Comparison of ENCODE assay signal across 22 cellular contexts in the genomic region with DNA sequence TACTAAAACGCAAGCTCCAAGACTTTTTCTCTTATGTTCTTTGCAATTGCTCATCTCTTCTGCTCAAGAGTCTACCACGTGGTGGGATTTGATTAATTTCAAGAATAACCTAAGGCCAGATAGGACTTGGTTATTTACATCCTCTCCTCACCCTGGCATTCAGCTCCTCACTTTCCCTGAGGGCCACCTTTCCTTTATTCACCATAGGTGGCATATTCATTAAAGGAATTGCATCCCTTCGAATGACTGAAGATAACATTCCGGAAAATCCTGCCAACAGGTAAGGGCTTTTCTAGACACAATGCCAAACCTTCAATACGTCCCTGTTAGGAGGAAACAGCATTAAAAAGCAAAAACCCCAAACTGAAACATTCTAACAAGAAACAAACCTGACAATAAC.
A peak's percentile ranks its signal among the peaks of the same experiment; 100 is the strongest.
DNase-seq lines count a peak whose midpoint lies in the region; ATAC-seq, FAIRE-seq and TF ChIP-seq lines count a peak whose summit lies in the region.
"Had no signal": no experiment of that assay in that cellular context is flagged by ENCODE, and none has a peak within 500 bp of the region (broad histone marks: within the 10 kb centered on the region; RNA-seq: fewer than 3 reads in every experiment).

No MANE protein-coding gene starts in this region.

- H2BK5ac ChIP-seq in H1 (ENCODE audit: low read depth, low read length) (no peak overlapping the region), neuronal stem cell (ENCODE audit: low read length) (no peak overlapping the region)

- H3K27ac ChIP-seq in GM23338 (ENCODE audit: low read depth) (peak overlapping the region; percentile 60), H1 (ENCODE audit: low read depth, low read length) (no peak overlapping the region), neuronal stem cell (replicated peaks; ENCODE audit: low read length) (no peak overlapping the region), uterus (no peak overlapping the region)
- H3K27ac ChIP-seq: 22Rv1, BLaER1, C4-2B had no signal

- H4K20me1 ChIP-seq in GM23338 (replicated peaks; ENCODE audit: insufficient read depth): no peaks in the 10 kb centered on the region
- H4K20me1 ChIP-seq in H1 (replicated peaks in 1 of 2; ENCODE audit: control insufficient read depth in 1 of 2, insufficient read depth in 2 of 2, low read length in 2 of 2): no peaks in the 10 kb centered on the region
- H4K20me1 ChIP-seq: BLaER1 had no signal

- no peak overlapping the region for H4K8ac ChIP-seq in H1 (ENCODE audit: extremely low read depth, insufficient read depth, low read length)
- H4K8ac ChIP-seq in neuronal stem cell (ENCODE audit: low read depth, low read length): no peak overlapping the region

- peak; percentile 74 for FAIRE-seq in H1 (lab: Jason Lieb, UNC)
- FAIRE-seq: A204.1, D721Med, GM12878, GM18507 had no signal

- H3K4me3 ChIP-seq in GM23338 (no peak overlapping the region), H1 (ENCODE audit: extremely low read depth in 1 of 4, insufficient read depth in 2 of 4, low read depth in 3 of 4, low read length in 4 of 4) (no peak overlapping the region), neuronal stem cell (ENCODE audit: low read length in 2 of 2) (no peak overlapping the region), uterus (no peak overlapping the region)
- H3K4me3 ChIP-seq: BLaER1, GM12878, HAP-1 had no signal

- peak overlapping the region; percentile 21; the same call in 1 of the 2 replicates for H3K4me2 ChIP-seq in GM23338
- no peak overlapping the region for H3K4me2 ChIP-seq in H1 (ENCODE audit: insufficient read depth in 1 of 2, low read depth in 2 of 2, low read length in 2 of 2)
- H3K4me2 ChIP-seq in neuronal stem cell (ENCODE audit: insufficient read depth, low read length, poor library complexity, severe bottlenecking): no peak overlapping the region
- H3K4me2 ChIP-seq: BLaER1 had no signal

- H2AFZ ChIP-seq in GM23338: peak overlapping the region; percentile 5; the same call in 1 of the 2 replicates
- H2AFZ ChIP-seq in H1 (ENCODE audit: low read length): no peak overlapping the region
- no peak overlapping the region for H2AFZ ChIP-seq in neuronal stem cell (ENCODE audit: low read length)

- H2AK5ac ChIP-seq in H1 (ENCODE audit: low read depth, low read length) (no peak overlapping the region), neuronal stem cell (ENCODE audit: low read depth, low read length) (no peak overlapping the region)

- H2BK12ac ChIP-seq in H1 (ENCODE audit: low read depth, low read length) (no peak overlapping the region), neuronal stem cell (ENCODE audit: low read length) (no peak overlapping the region)

- peaks cover 4% of the 10 kb centered on the region; the same call in 1 of the 3 replicates for H3K9me3 Mint-ChIP-seq in GM23338
- H3K9me3 Mint-ChIP-seq: CD4-positive, alpha-beta T cell; CD8-positive, alpha-beta memory T cell; HFFc6 had no signal

- H4K91ac ChIP-seq in H1 (replicated peaks; ENCODE audit: insufficient read length, low read length) (no peak overlapping the region), neuronal stem cell (ENCODE audit: low read depth, low read length, poor library complexity) (no peak overlapping the region)

- peaks cover 10% of the 10 kb centered on the region for H3K27me3 Mint-ChIP-seq in GM23338 (ENCODE audit: insufficient read depth, low read depth, poor library complexity)

- H3K79me1 ChIP-seq in H1 (ENCODE audit: low read depth, low read length) (no peaks in the 10 kb centered on the region), neuronal stem cell (ENCODE audit: low read depth, low read length) (no peaks in the 10 kb centered on the region)

- H3K23ac ChIP-seq in H1 (ENCODE audit: insufficient read length) (no peak overlapping the region), neuronal stem cell (ENCODE audit: low read depth, low read length, poor library complexity) (no peak overlapping the region)

- H2BK15ac ChIP-seq in H1 (ENCODE audit: low read length) (no peak overlapping the region), neuronal stem cell (ENCODE audit: low read length) (no peak overlapping the region)

- ATAC-seq in GM23338 (peak; percentile 68), HG03108 (IDR thresholded peaks at IDR 0.05; ENCODE audit: unreplicated experiment) (no peak)

- TF ChIP-seq RAD21 in H1 (IDR thresholded peaks at IDR 0.05 in 1 of 2, conservative IDR thresholded peaks at IDR 0.05 in 1 of 2; ENCODE audit: low read depth in 2 of 2, low read length in 2 of 2): no peak

- H2BK120ac ChIP-seq in H1 (replicated peaks; ENCODE audit: low read depth, low read length) (no peak overlapping the region), neuronal stem cell (ENCODE audit: low read depth, low read length) (no peak overlapping the region)

- no peaks in the 10 kb centered on the region for H3F3A ChIP-seq in GM23338 (replicated peaks; ENCODE audit: low read depth)

- TF ChIP-seq POLR2A in H1 (IDR thresholded peaks at IDR 0.05; ENCODE audit: control extremely low read depth in 1 of 2, low read depth in 2 of 2, low read length in 2 of 2) (no peak), uterus (IDR thresholded peaks at IDR 0.05) (no peak)

- no peak overlapping the region for H3K4me3 Mint-ChIP-seq in GM23338
- H3K4me3 Mint-ChIP-seq: B cell; CD4-positive, alpha-beta T cell; CD8-positive, alpha-beta memory T cell; HFFc6 had no signal

- H3K36me3 ChIP-seq in GM23338 (ENCODE audit: insufficient read depth) (no peaks in the 10 kb centered on the region), H1 (ENCODE audit: control insufficient read depth in 2 of 4, insufficient read depth in 4 of 4, low read length in 3 of 4) (no peaks in the 10 kb centered on the region), neuronal stem cell (replicated peaks in 1 of 2; ENCODE audit: control insufficient read depth in 2 of 2, insufficient read depth in 2 of 2, low read length in 2 of 2) (no peaks in the 10 kb centered on the region), uterus (no peaks in the 10 kb centered on the region)
- H3K36me3 ChIP-seq: BLaER1, HAP-1 had no signal

- H3K4ac ChIP-seq in H1 (replicated peaks; ENCODE audit: insufficient read length, low read depth, low read length): no peak overlapping the region
- no peak overlapping the region for H3K4ac ChIP-seq in neuronal stem cell (ENCODE audit: low read length)

- H3K23me2 ChIP-seq in H1 (ENCODE audit: low read depth, low read length): no peaks in the 10 kb centered on the region

- no peak for TF ChIP-seq EP300 in H1 (IDR thresholded peaks at IDR 0.05; ENCODE audit: borderline replicate concordance in 1 of 2, low read depth in 2 of 2, low read length in 2 of 2)

- H3K36me3 Mint-ChIP-seq in GM23338 (ENCODE audit: low read depth): no peaks in the 10 kb centered on the region

- no peaks in the 10 kb centered on the region for H3K9me3 ChIP-seq in H1 (ENCODE audit: insufficient read depth in 2 of 2, low read depth in 1 of 2, low read length in 1 of 2)
- peaks cover 1 to 6% of the 10 kb centered on the region in 2 donors for H3K9me3 ChIP-seq in neuronal stem cell (replicated peaks in 1 of 2; ENCODE audit: control insufficient read depth in 2 of 2, insufficient read depth in 1 of 2, low read depth in 1 of 2, low read length in 2 of 2)
- no peaks in the 10 kb centered on the region for H3K9me3 ChIP-seq in uterus
- H3K9me3 ChIP-seq: BLaER1, HAP-1 had no signal

- no peak overlapping the region for H4K5ac ChIP-seq in H1 (ENCODE audit: insufficient read length, low read depth, low read length)

- H3K79me2 ChIP-seq in GM23338 (replicated peaks; ENCODE audit: insufficient read depth): no peaks in the 10 kb centered on the region
- H3K79me2 ChIP-seq in H1 (ENCODE audit: control insufficient read depth in 1 of 2, insufficient read depth in 2 of 2, low read length in 2 of 2): no peaks in the 10 kb centered on the region

- 55% methylated on average over 5 of the region's 5 CpGs; no CpG with 5 or more reads in 1 of the 2 experiments for WGBS in H1 (ENCODE audit: extremely low coverage in 1 of 2, insufficient coverage in 1 of 2, insufficient read length in 1 of 2, insufficient replicate concordance in 2 of 2, low coverage in 1 of 2, low lambda C conversion rate in 2 of 2, missing lambda C conversion rate in 1 of 2), 2 experiments
- WGBS in neuronal stem cell (ENCODE audit: extremely low coverage in 2 of 2, insufficient read length in 2 of 2, insufficient replicate concordance in 1 of 2), 2 donors: no CpG with 5 or more reads among the region's 5 CpGs

- no peaks in the 10 kb centered on the region for H3K9me2 ChIP-seq in GM23338 (ENCODE audit: insufficient read depth)

- H3K18ac ChIP-seq in H1 (ENCODE audit: extremely low read depth, low read length) (no peak overlapping the region), neuronal stem cell (ENCODE audit: low read length) (no peak overlapping the region)

- H3K4me1 Mint-ChIP-seq in GM23338: peaks cover 22% of the 10 kb centered on the region
- H3K4me1 Mint-ChIP-seq: B cell; CD8-positive, alpha-beta memory T cell had no signal

- POLR2A ChIA-PET in H1 (lab: Charles Lee; ENCODE audit: partially characterized antibody): no interaction called here

- CTCF ChIA-PET in H1 (lab: Charles Lee; ENCODE audit: partially characterized antibody): interaction anchor here (1.0 kb wide), 1 partner anchor 38 kb away, joined by 3 read pairs; no protein-coding TSS in a partner anchor

- intact Hi-C loops in uterus (cut with DNase I; ENCODE audit: low total_unique reads): no loop called here

- DNase-seq in GM23338 (ENCODE audit: low spot score): peak; percentile 51
- peak; percentile 1 for DNase-seq in NCI-H526 treated with DMSO at 0.1 percent for 48 hours (lab: John Stamatoyannopoulos, UW)
- no peak for DNase-seq in H1 (ENCODE audit: low read depth in 1 of 2, low spot score in 2 of 2)
- no peak for DNase-seq in neuronal stem cell (ENCODE audit: low spot score)
- no peak for DNase-seq in uterus
- DNase-seq: CD4-positive, alpha-beta T cell; CD8-positive, alpha-beta memory T cell; DMS 273 treated with DMSO at 0.1 percent for 48 hours; DMS79; EL; GDM1; HFFc6 had no signal

- H3K4me1 ChIP-seq in GM23338 (ENCODE audit: insufficient read depth) (peaks cover 24% of the 10 kb centered on the region), H1 (replicated peaks in 1 of 4; ENCODE audit: control insufficient read depth in 3 of 4, insufficient read depth in 4 of 4, low read length in 3 of 4) (peaks cover 1 to 4% (median 2%) of the 10 kb centered on the region in 4 experiments; a peak in 4 of 7 replicates), neuronal stem cell (ENCODE audit: control insufficient read depth in 2 of 2, insufficient read depth in 1 of 2, low read depth in 1 of 2, low read length in 2 of 2) (no peaks in the 10 kb centered on the region), uterus (no peaks in the 10 kb centered on the region)
- H3K4me1 ChIP-seq: BLaER1, HAP-1 had no signal

- TF ChIP-seq CTCF in GM23338 (conservative IDR thresholded peaks at IDR 0.05; ENCODE audit: low read depth in 2 of 2): no peak
- TF ChIP-seq CTCF in H1 (IDR thresholded peaks at IDR 0.05; ENCODE audit: control extremely low read depth in 1 of 3, insufficient read depth in 1 of 3, low read depth in 1 of 3, low read length in 3 of 3): no peak
- no peak for TF ChIP-seq CTCF in uterus (IDR thresholded peaks at IDR 0.05)

- no peak overlapping the region for H3K9ac ChIP-seq in H1 (replicated peaks in 1 of 4; ENCODE audit: extremely low read depth in 1 of 4, low read depth in 3 of 4, low read length in 3 of 4)
- no peak overlapping the region for H3K9ac ChIP-seq in neuronal stem cell (ENCODE audit: low read depth, low read length, poor library complexity)
- H3K9ac ChIP-seq: BLaER1 had no signal

- peak overlapping the region; percentile 94 for H2BK20ac ChIP-seq in H1 (ENCODE audit: low read length)

- H3K27me3 ChIP-seq in GM23338 (ENCODE audit: insufficient read depth) (no peaks in the 10 kb centered on the region), H1 (replicated peaks in 1 of 4; ENCODE audit: control insufficient read depth in 3 of 4, extremely low read depth in 1 of 4, insufficient read depth in 3 of 4, low read length in 3 of 4) (no peaks in the 10 kb centered on the region), neuronal stem cell (ENCODE audit: control insufficient read depth in 3 of 3, insufficient read depth in 3 of 3, low read depth in 1 of 3, low read length in 3 of 3) (no peaks in the 10 kb centered on the region), uterus (no peaks in the 10 kb centered on the region)
- H3K27me3 ChIP-seq: BLaER1 had no signal

- no peak overlapping the region for H3K56ac ChIP-seq in H1 (replicated peaks; ENCODE audit: insufficient read length, low read depth, low read length)

- no peak overlapping the region for H3K27ac Mint-ChIP-seq in GM23338
- H3K27ac Mint-ChIP-seq: B cell; CD4-positive, alpha-beta T cell; CD8-positive, alpha-beta memory T cell; HFFc6 had no signal

- H3K14ac ChIP-seq in H1 (ENCODE audit: insufficient read length): no peak overlapping the region
- no peak overlapping the region for H3K14ac ChIP-seq in neuronal stem cell (ENCODE audit: low read length)

Comparison
In these comparisons a context has a peak if more than half of its experiments do, and no peak if none do; other contexts are left out.
1. DNase-seq: peak in GM23338 (single experiment) and NCI-H526 treated with DMSO at 0.1 percent for 48 hours (single experiment); none in H1 (0 of 2), neuronal stem cell (single experiment) and uterus (0 of 2).